In genomic region chr2:10572693-10573092, GRCh38 we compare ENCODE assay signal across 22 cellular contexts.
DNase-seq lines count a peak whose midpoint lies in the region; ATAC-seq and TF ChIP-seq lines count a peak whose summit lies in the region.
"Had no signal": no experiment of that assay in that cellular context is flagged by ENCODE, and none has a peak within 500 bp of the region (broad histone marks: within the 10 kb centered on the region; RNA-seq: fewer than 3 reads in every experiment).

No MANE protein-coding gene starts in this region.

- H3K27ac ChIP-seq in breast epithelium = no peak overlapping the region
- peak overlapping the region in 1 of 2 experiments; percentile 30; a peak in 1 of 4 replicates for H3K27ac ChIP-seq in SK-N-SH (ENCODE audit: low read depth in 2 of 2, low read length in 1 of 2)
- H3K27ac ChIP-seq: RWPE1 had no signal

- intact Hi-C loops in breast epithelium (cut with DNase I; ENCODE audit: low total_unique reads) = no loop called here

- WGBS in SK-N-SH (ENCODE audit: low lambda C conversion rate) = 90% methylated on average over 6 of the region's 6 CpGs

- POLR2A ChIA-PET in SK-N-SH (lab: Yijun Ruan, JAX) = no interaction called here

- H3K4me1 ChIP-seq in breast epithelium = no peaks in the 10 kb centered on the region
- peaks cover 0 to 9% of the 10 kb centered on the region in 2 experiments; a peak in 1 of 4 replicates for H3K4me1 ChIP-seq in SK-N-SH (ENCODE audit: control insufficient read depth in 1 of 2, insufficient read depth in 2 of 2, low read depth in 1 of 2, low read length in 1 of 2)
- H3K4me1 ChIP-seq: Caco-2 had no signal

- TF ChIP-seq CTCF in breast epithelium (IDR thresholded peaks at IDR 0.05) = no peak
- TF ChIP-seq CTCF in SK-N-SH (IDR thresholded peaks at IDR 0.05) = no peak

- ATAC-seq in GM18870 (IDR thresholded peaks at IDR 0.05; ENCODE audit: unreplicated experiment) (no peak), GM21423 (IDR thresholded peaks at IDR 0.05; ENCODE audit: unreplicated experiment) (no peak)
- ATAC-seq: GM12878, Panc1 had no signal

- DNase-seq in activated naive CD4-positive, alpha-beta T cell treated with anti-CD3 and anti-CD28 coated beads, Interleukin-2, amount 10 ng/mL, durations not matched to agents 7 days and 5 days = no peak
- DNase-seq in activated naive CD4-positive, alpha-beta T cell (lab: John Stamatoyannopoulos, UW) = no peak
- DNase-seq in amniotic epithelial cell (ENCODE audit: low read depth) (peak; percentile 19), breast epithelium (ENCODE audit: low spot score in 2 of 2) (no peak), SK-N-SH (no peak)
- DNase-seq: Caco-2; CD4-positive, alpha-beta memory T cell; EL; GDM1; KBM-7; MG63; NCI-H2029; NCI-H446; NCI-H526; SHP77 treated with DMSO at 0.1 percent for 48 hours had no signal

- CTCF ChIA-PET in activated naive CD4-positive, alpha-beta T cell treated with anti-CD3 and anti-CD28 coated beads, Interleukin-2, amount 10 ng/mL, durations not matched to agents 7 days and 5 days (lab: Charles Lee) = no interaction called here
- CTCF ChIA-PET in SK-N-SH (lab: Yijun Ruan, JAX) = interaction anchor here (0.7 kb wide), 2 partner anchors 23 to 103 kb away, joined by 3 read pairs; no protein-coding TSS in a partner anchor

- TF ChIP-seq EP300 in SK-N-SH (IDR thresholded peaks at IDR 0.05; ENCODE audit: borderline replicate concordance in 1 of 2, low read depth in 1 of 2, low read length in 1 of 2) = no peak

- no peak overlapping the region for H3K9ac ChIP-seq in SK-N-SH
- H3K9ac ChIP-seq: BLaER1 treated with 17β-estradiol and CSF1 and Interleukin-3, amounts not matched to agents 10 nM and 100 nM had no signal

- peaks cover 6% of the 10 kb centered on the region for H3K36me3 ChIP-seq in breast epithelium
- H3K36me3 ChIP-seq in SK-N-SH (replicated peaks in 1 of 2; ENCODE audit: control insufficient read depth in 1 of 2, insufficient read depth in 2 of 2, low read length in 1 of 2) = peaks cover 66 to 76% of the 10 kb centered on the region in 2 experiments

- no peaks in the 10 kb centered on the region for H3K9me2 ChIP-seq in SK-N-SH

- TF ChIP-seq RAD21 in SK-N-SH (IDR thresholded peaks at IDR 0.05; ENCODE audit: low read length) = no peak

- no peaks in the 10 kb centered on the region for H3K9me3 ChIP-seq in breast epithelium
- no peaks in the 10 kb centered on the region for H3K9me3 ChIP-seq in SK-N-SH
- H3K9me3 ChIP-seq: Caco-2, MG63 had no signal

- H3K36me3 Mint-ChIP-seq in activated naive CD4-positive, alpha-beta T cell treated with anti-CD3 and anti-CD28 coated beads, Interleukin-2, amount 10 ng/mL, durations not matched to agents 7 days and 5 days = peaks cover 44% of the 10 kb centered on the region
- H3K36me3 Mint-ChIP-seq in T-helper 1 cell treated with Interleukin-12 subunit alpha and Interleukin-12 subunit beta and Interleukin-4 antibody, amounts not matched to agents 30 μg/mL and 1 μg/mL, for 36 hours (ENCODE audit: low read depth) = peaks cover 36% of the 10 kb centered on the region

- no peaks in the 10 kb centered on the region for H3K27me3 Mint-ChIP-seq in activated naive CD4-positive, alpha-beta T cell treated with anti-CD3 and anti-CD28 coated beads, Interleukin-2, amount 10 ng/mL, durations not matched to agents 7 days and 5 days
- no peaks in the 10 kb centered on the region for H3K27me3 Mint-ChIP-seq in T-helper 1 cell treated with Interleukin-12 subunit alpha and Interleukin-12 subunit beta and Interleukin-4 antibody, amounts not matched to agents 30 μg/mL and 1 μg/mL, for 36 hours (ENCODE audit: low read depth)
- H3K27me3 Mint-ChIP-seq: CD4-positive, alpha-beta memory T cell had no signal

- H3K4me3 Mint-ChIP-seq in activated naive CD4-positive, alpha-beta T cell treated with anti-CD3 and anti-CD28 coated beads, Interleukin-2, amount 10 ng/mL, durations not matched to agents 7 days and 5 days = no peak overlapping the region
- peak overlapping the region; percentile 22 for H3K4me3 Mint-ChIP-seq in T-helper 1 cell treated with Interleukin-12 subunit alpha and Interleukin-12 subunit beta and Interleukin-4 antibody, amounts not matched to agents 30 μg/mL and 1 μg/mL, for 36 hours
- H3K4me3 Mint-ChIP-seq: CD4-positive, alpha-beta memory T cell had no signal

- H3K27me3 ChIP-seq in breast epithelium = no peaks in the 10 kb centered on the region
- H3K27me3 ChIP-seq in SK-N-SH (ENCODE audit: insufficient read depth) = no peaks in the 10 kb centered on the region
- H3K27me3 ChIP-seq: BLaER1 treated with 17β-estradiol and CSF1 and Interleukin-3, amounts not matched to agents 10 nM and 100 nM; MG63 had no signal

- H3K4me3 ChIP-seq in breast epithelium = no peak overlapping the region
- H3K4me3 ChIP-seq in SK-N-SH (ENCODE audit: low read depth in 2 of 2, low read length in 1 of 2) = no peak overlapping the region
- H3K4me3 ChIP-seq: BLaER1 treated with 17β-estradiol and CSF1 and Interleukin-3, amounts not matched to agents 10 nM and 100 nM; GM12878; MG63 had no signal

- H4K20me1 ChIP-seq in SK-N-SH (ENCODE audit: insufficient read depth) = no peaks in the 10 kb centered on the region

- peaks cover 5% of the 10 kb centered on the region for H3F3A ChIP-seq in SK-N-SH (replicated peaks; ENCODE audit: insufficient read depth)

- no peak for TF ChIP-seq POLR2A in breast epithelium (IDR thresholded peaks at IDR 0.05)

- no peaks in the 10 kb centered on the region for H3K79me2 ChIP-seq in SK-N-SH (ENCODE audit: insufficient read depth)

- H3K9me3 Mint-ChIP-seq in activated naive CD4-positive, alpha-beta T cell treated with anti-CD3 and anti-CD28 coated beads, Interleukin-2, amount 10 ng/mL, durations not matched to agents 7 days and 5 days = no peaks in the 10 kb centered on the region
- H3K9me3 Mint-ChIP-seq in T-helper 1 cell treated with Interleukin-12 subunit alpha and Interleukin-12 subunit beta and Interleukin-4 antibody, amounts not matched to agents 30 μg/mL and 1 μg/mL, for 36 hours = no peaks in the 10 kb centered on the region
- H3K9me3 Mint-ChIP-seq: CD4-positive, alpha-beta memory T cell had no signal

- no peak overlapping the region for H2AFZ ChIP-seq in SK-N-SH (ENCODE audit: low read depth)

- H3K27ac Mint-ChIP-seq in activated naive CD4-positive, alpha-beta T cell treated with anti-CD3 and anti-CD28 coated beads, Interleukin-2, amount 10 ng/mL, durations not matched to agents 7 days and 5 days = peak overlapping the region; percentile 34
- H3K27ac Mint-ChIP-seq in T-helper 1 cell treated with Interleukin-12 subunit alpha and Interleukin-12 subunit beta and Interleukin-4 antibody, amounts not matched to agents 30 μg/mL and 1 μg/mL, for 36 hours = peak overlapping the region; percentile 64

- no peak overlapping the region for H3K4me2 ChIP-seq in SK-N-SH

- peaks cover 18% of the 10 kb centered on the region for H3K4me1 Mint-ChIP-seq in activated naive CD4-positive, alpha-beta T cell treated with anti-CD3 and anti-CD28 coated beads, Interleukin-2, amount 10 ng/mL, durations not matched to agents 7 days and 5 days
- peaks cover 21% of the 10 kb centered on the region for H3K4me1 Mint-ChIP-seq in T-helper 1 cell treated with Interleukin-12 subunit alpha and Interleukin-12 subunit beta and Interleukin-4 antibody, amounts not matched to agents 30 μg/mL and 1 μg/mL, for 36 hours (ENCODE audit: low read depth)
- H3K4me1 Mint-ChIP-seq: CD4-positive, alpha-beta memory T cell had no signal

TF ChIP-seq in SK-N-SH, 30 proteins besides CTCF, POLR2A, EP300 and RAD21 (continues in another document):
- TF ChIP-seq USF1 (IDR thresholded peaks at IDR 0.05; ENCODE audit: borderline replicate concordance, low read depth) (no peak), TCF12 (IDR thresholded peaks at IDR 0.05) (no peak), USF2 (IDR thresholded peaks at IDR 0.05; ENCODE audit: borderline replicate concordance, low read depth, low read length) (no peak), CHD2 (IDR thresholded peaks at IDR 0.05; ENCODE audit: low read length, partially characterized antibody) (no peak), RCOR1 (IDR thresholded peaks at IDR 0.05; ENCODE audit: low read length) (no peak), PBX3 (IDR thresholded peaks at IDR 0.05) (no peak), MAX (IDR thresholded peaks at IDR 0.05; ENCODE audit: low read depth) (no peak), EZH2phosphoT487 (IDR thresholded peaks at IDR 0.05; ENCODE audit: borderline replicate concordance, low read depth) (no peak), FOSL2 (IDR thresholded peaks at IDR 0.05; ENCODE audit: borderline replicate concordance, low read depth) (no peak), SMC3 (IDR thresholded peaks at IDR 0.05; ENCODE audit: low read depth, low read length) (no peak), RFX5 (IDR thresholded peaks at IDR 0.05; ENCODE audit: low read length) (no peak), TAF1 (IDR thresholded peaks at IDR 0.05; ENCODE audit: borderline replicate concordance, low read depth, low read length) (no peak), NRF1 (IDR thresholded peaks at IDR 0.05; ENCODE audit: low read depth, low read length) (no peak), TEAD4 (IDR thresholded peaks at IDR 0.05; ENCODE audit: borderline replicate concordance, insufficient read depth) (no peak)
